Comparison of ENCODE assay signal across 1 cellular context in the genomic region with DNA sequence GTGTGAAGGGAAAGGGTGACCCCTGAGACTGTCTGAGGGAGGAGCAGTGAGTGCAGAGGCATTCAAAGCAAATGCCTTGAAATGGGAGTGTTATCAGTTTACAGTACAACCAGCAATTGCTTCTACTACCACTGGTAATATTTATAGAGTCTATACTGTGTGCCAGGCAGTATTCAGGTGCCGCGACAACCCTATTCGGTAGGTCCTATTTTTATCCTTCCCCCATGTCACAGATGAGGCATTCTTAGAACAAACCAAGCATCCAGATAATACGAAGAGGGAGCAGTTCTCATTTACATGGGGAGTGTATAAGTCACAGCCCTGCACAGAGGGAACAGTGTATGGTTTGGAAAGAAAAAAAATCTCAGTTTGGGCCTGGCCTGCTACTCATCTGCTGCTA.
TF ChIP-seq lines count a peak whose summit lies in the region.

No MANE protein-coding gene starts in this region.

TF ChIP-seq in H1, 55 proteins besides CTCF, POLR2A, EP300 and RAD21:
- TF ChIP-seq CHD1 (IDR thresholded peaks at IDR 0.05; ENCODE audit: low read depth, low read length) = no peak
- TF ChIP-seq, protein P1, sequence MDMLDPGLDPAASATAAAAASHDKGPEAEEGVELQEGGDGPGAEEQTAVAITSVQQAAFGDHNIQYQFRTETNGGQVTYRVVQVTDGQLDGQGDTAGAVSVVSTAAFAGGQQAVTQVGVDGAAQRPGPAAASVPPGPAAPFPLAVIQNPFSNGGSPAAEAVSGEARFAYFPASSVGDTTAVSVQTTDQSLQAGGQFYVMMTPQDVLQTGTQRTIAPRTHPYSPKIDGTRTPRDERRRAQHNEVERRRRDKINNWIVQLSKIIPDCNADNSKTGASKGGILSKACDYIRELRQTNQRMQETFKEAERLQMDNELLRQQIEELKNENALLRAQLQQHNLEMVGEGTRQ (IDR thresholded peaks at IDR 0.05; ENCODE audit: low read length) = no peak
- TF ChIP-seq SIX5 (IDR thresholded peaks at IDR 0.05; ENCODE audit: low read depth, low read length) = no peak
- TF ChIP-seq GABPA (IDR thresholded peaks at IDR 0.05; ENCODE audit: borderline replicate concordance, insufficient read depth, low read length) = no peak
- TF ChIP-seq ASH2L (IDR thresholded peaks at IDR 0.05; ENCODE audit: low read length) = no peak
- no peak for TF ChIP-seq SP4 (IDR thresholded peaks at IDR 0.05; ENCODE audit: low read length)
- no peak for TF ChIP-seq KDM1A (IDR thresholded peaks at IDR 0.05; ENCODE audit: borderline replicate concordance, low read length)
- no peak for TF ChIP-seq CBX8 (IDR thresholded peaks at IDR 0.05; ENCODE audit: borderline replicate concordance, low read depth, low read length)
- no peak for TF ChIP-seq KDM5A (IDR thresholded peaks at IDR 0.05; ENCODE audit: low read length)
- TF ChIP-seq ATF3 (IDR thresholded peaks at IDR 0.05; ENCODE audit: insufficient read depth, low read depth, low read length) = no peak
